In the genomic region with DNA sequence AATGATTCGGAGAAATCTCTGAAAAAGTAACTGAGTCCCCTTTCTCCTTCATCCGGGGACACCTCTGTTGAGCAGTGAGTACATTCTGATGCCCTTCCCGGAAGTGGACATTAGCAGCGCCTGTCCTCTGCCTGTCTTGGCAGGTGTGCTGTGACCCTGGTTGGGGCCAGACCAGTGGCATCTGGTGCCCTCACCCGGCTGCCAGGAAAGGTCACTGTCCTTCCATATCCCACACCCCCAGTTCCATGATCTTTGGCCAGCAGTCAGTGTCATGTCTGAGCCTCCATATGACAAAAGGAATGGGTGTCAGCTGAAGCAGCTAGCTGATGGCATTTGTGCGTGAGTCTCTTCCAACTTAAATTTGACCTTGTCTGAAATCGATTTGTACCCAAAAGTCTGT, we compare ENCODE assay signal across 1 cellular context.
TF ChIP-seq lines count a peak whose summit lies in the region.

No MANE protein-coding gene starts in this region.

TF ChIP-seq in K562, 482 proteins besides CTCF, POLR2A, EP300 and RAD21 (continued from another document):
- TF ChIP-seq PATZ1 (CRISPR knock-in tag; IDR thresholded peaks at IDR 0.05; ENCODE audit: borderline replicate concordance) (no peak), CBFB (CRISPR knock-in tag; IDR thresholded peaks at IDR 0.05) (no peak), ZBED1 (IDR thresholded peaks at IDR 0.05) (no peak), SETDB1 (IDR thresholded peaks at IDR 0.05; ENCODE audit: low read length) (no peak), TEAD2 (tag; IDR thresholded peaks at IDR 0.05) (no peak), RBM15 (IDR thresholded peaks at IDR 0.05; ENCODE audit: insufficient read depth, low read length) (no peak)
- TF ChIP-seq, protein P1, sequence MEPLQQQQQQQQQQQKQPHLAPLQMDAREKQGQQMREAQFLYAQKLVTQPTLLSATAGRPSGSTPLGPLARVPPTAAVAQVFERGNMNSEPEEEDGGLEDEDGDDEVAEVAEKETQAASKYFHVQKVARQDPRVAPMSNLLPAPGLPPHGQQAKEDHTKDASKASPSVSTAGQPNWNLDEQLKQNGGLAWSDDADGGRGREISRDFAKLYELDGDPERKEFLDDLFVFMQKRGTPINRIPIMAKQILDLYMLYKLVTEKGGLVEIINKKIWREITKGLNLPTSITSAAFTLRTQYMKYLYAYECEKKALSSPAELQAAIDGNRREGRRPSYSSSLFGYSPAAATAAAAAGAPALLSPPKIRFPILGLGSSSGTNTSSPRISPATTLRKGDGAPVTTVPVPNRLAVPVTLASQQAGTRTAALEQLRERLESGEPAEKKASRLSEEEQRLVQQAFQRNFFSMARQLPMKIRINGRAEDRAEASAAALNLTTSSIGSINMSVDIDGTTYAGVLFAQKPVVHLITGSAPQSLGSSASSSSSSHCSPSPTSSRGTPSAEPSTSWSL (CRISPR knock-in tag; IDR thresholded peaks at IDR 0.05; ENCODE audit: borderline replicate concordance): no peak
- TF ChIP-seq, protein P2, sequence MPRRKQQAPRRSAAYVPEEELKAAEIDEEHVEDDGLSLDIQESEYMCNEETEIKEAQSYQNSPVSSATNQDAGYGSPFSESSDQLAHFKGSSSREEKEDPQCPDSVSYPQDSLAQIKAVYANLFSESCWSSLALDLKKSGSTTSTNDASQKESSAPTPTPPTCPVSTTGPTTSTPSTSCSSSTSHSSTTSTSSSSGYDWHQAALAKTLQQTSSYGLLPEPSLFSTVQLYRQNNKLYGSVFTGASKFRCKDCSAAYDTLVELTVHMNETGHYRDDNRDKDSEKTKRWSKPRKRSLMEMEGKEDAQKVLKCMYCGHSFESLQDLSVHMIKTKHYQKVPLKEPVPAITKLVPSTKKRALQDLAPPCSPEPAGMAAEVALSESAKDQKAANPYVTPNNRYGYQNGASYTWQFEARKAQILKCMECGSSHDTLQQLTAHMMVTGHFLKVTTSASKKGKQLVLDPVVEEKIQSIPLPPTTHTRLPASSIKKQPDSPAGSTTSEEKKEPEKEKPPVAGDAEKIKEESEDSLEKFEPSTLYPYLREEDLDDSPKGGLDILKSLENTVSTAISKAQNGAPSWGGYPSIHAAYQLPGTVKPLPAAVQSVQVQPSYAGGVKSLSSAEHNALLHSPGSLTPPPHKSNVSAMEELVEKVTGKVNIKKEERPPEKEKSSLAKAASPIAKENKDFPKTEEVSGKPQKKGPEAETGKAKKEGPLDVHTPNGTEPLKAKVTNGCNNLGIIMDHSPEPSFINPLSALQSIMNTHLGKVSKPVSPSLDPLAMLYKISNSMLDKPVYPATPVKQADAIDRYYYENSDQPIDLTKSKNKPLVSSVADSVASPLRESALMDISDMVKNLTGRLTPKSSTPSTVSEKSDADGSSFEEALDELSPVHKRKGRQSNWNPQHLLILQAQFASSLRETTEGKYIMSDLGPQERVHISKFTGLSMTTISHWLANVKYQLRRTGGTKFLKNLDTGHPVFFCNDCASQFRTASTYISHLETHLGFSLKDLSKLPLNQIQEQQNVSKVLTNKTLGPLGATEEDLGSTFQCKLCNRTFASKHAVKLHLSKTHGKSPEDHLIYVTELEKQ (CRISPR knock-in tag; IDR thresholded peaks at IDR 0.05): no peak
TF ChIP-seq in K562: peak in this region for 0.
